ENCODE assay signal across 1 cellular context in genomic region chr21:27572681-27573080, GRCh38.
TF ChIP-seq lines count a peak whose summit lies in the region.

No MANE protein-coding gene starts in this region.

TF ChIP-seq in SK-N-SH, 30 proteins besides CTCF, POLR2A, EP300 and RAD21 (continued from another document):
- TF ChIP-seq, protein P1, sequence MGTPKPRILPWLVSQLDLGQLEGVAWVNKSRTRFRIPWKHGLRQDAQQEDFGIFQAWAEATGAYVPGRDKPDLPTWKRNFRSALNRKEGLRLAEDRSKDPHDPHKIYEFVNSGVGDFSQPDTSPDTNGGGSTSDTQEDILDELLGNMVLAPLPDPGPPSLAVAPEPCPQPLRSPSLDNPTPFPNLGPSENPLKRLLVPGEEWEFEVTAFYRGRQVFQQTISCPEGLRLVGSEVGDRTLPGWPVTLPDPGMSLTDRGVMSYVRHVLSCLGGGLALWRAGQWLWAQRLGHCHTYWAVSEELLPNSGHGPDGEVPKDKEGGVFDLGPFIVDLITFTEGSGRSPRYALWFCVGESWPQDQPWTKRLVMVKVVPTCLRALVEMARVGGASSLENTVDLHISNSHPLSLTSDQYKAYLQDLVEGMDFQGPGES (IDR thresholded peaks at IDR 0.05; ENCODE audit: low read depth, low read length): no peak
- TF ChIP-seq REST (IDR thresholded peaks at IDR 0.05; ENCODE audit: low read depth, low read length) (no peak), EZH2phosphoT487 (IDR thresholded peaks at IDR 0.05; ENCODE audit: borderline replicate concordance, low read depth) (no peak)
TF ChIP-seq in SK-N-SH: peak in this region for 7.
